In the genomic region with DNA sequence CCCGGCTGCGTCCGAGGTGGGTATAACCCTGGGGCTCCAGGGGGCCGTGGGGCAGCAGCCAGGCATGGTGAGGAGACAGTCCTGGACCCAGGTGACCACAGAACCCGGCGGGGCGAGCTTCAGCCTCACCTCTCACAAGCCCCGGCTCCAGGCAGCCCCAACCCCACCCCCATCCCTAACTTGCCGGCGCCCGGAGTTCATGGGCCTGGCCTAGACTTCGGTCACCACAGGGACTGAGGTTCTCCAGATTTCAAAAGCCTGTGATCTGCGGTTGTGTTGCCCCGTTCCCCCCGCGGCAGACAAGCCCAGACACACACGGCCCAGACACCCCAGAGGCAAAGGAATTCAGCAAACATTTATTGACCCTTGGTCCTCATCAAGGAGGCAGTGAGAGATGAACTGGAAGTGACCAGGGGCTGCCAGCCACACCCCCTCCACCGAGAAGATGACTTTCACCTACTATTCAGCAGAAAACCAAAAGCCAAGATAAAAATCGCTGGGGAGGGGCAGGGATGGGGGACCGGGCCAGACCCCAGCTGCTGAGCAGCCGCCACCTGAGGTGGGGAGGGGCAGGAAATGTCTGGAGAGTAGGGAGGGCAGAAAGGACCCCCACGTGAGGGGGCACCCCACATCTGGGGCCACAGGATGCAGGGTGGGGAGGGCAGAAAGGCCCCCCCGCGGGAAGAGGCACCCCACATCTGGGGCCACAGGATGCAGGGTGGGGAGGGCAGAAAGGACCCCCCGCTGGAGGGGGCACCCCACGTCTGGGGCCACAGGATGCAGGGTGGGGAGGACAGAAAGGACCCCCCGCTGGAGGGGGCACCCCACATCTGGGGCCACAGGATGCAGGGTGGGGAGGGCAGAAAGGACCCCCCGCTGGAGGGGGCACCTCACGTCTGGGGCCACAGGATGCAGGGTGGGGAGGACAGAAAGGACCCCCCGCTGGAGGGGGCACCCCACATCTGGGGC, we compare ENCODE assay signal across 1 cellular context.
TF ChIP-seq lines count a peak whose summit lies in the region.

No MANE protein-coding gene starts in this region.

TF ChIP-seq in HepG2, 621 proteins besides CTCF, POLR2A, EP300 and RAD21 (continued from another document):
- TF ChIP-seq, protein P1, sequence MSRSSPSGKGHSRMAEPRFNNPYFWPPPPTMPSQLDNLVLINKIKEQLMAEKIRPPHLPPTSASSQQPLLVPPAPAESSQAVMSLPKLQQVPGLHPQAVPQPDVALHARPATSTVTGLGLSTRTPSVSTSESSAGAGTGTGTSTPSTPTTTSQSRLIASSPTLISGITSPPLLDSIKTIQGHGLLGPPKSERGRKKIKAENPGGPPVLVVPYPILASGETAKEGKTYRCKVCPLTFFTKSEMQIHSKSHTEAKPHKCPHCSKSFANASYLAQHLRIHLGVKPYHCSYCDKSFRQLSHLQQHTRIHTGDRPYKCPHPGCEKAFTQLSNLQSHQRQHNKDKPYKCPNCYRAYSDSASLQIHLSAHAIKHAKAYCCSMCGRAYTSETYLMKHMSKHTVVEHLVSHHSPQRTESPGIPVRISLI (CRISPR knock-in tag; IDR thresholded peaks at IDR 0.05; ENCODE audit: borderline replicate concordance): no peak
- TF ChIP-seq SNAI1 (CRISPR knock-in tag; IDR thresholded peaks at IDR 0.05; ENCODE audit: borderline replicate concordance) (no peak), MTA1 (CRISPR knock-in tag; IDR thresholded peaks at IDR 0.05; ENCODE audit: borderline replicate concordance) (peak; percentile 39; the same call in 1 of the 2 replicates), SIX1 (CRISPR knock-in tag; IDR thresholded peaks at IDR 0.05; ENCODE audit: borderline replicate concordance) (no peak), ZNF431 (CRISPR knock-in tag; IDR thresholded peaks at IDR 0.05; ENCODE audit: borderline replicate concordance, low read depth) (no peak), MIXL1 (CRISPR knock-in tag; IDR thresholded peaks at IDR 0.05) (no peak), MEF2D (CRISPR knock-in tag; IDR thresholded peaks at IDR 0.05) (no peak), ZNF331 (CRISPR knock-in tag; IDR thresholded peaks at IDR 0.05) (0 out of 2 replicates have a peak, but pooled peaks have one; percentile 20)
- TF ChIP-seq, protein P2, sequence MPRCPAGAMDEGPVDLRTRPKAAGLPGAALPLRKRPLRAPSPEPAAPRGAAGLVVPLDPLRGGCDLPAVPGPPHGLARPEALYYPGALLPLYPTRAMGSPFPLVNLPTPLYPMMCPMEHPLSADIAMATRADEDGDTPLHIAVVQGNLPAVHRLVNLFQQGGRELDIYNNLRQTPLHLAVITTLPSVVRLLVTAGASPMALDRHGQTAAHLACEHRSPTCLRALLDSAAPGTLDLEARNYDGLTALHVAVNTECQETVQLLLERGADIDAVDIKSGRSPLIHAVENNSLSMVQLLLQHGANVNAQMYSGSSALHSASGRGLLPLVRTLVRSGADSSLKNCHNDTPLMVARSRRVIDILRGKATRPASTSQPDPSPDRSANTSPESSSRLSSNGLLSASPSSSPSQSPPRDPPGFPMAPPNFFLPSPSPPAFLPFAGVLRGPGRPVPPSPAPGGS (CRISPR knock-in tag; IDR thresholded peaks at IDR 0.05): no peak
- TF ChIP-seq, protein P3, sequence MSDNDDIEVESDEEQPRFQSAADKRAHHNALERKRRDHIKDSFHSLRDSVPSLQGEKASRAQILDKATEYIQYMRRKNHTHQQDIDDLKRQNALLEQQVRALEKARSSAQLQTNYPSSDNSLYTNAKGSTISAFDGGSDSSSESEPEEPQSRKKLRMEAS (IDR thresholded peaks at IDR 0.05): peak; percentile 40; the same call in 1 of the 2 replicates
